13 cellular contexts compared by ENCODE assay signal in the genomic region with DNA sequence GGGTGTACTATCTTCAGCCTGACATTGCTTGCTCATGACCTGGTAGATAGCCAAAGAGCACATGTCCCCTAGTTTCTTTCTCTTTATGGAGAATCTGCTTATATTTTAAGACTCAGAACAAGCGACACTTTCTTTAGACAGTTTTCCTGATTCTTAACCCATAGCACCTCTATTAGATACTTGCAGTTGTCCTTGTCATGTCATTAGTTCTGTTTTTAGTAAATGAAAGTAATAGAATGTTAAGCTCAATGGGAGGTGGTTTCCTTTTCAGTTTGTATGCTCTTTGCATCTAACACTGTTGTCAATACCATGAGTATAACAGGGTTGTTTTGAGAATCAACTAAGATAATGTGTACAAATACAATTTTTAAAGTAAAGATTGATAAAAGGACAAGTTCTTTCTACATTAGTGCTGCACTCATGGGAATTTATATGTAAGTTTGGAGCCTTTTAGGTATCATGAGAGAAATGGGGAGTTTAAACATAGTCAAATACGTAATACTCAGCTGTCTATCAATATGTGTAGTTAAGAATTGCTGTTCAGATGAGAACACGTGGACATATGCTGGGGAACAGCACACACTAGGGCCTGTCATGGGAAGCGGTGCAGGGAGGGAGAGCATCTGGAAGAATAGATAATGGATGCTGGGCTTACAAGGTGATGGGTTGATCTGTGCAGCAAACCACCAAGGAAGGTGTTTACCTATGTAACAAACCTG.
A peak's percentile ranks its signal among the peaks of the same experiment; 100 is the strongest.
DNase-seq lines count a peak whose midpoint lies in the region; ATAC-seq and TF ChIP-seq lines count a peak whose summit lies in the region.
"Had no signal": no experiment of that assay in that cellular context is flagged by ENCODE, and none has a peak within 500 bp of the region (broad histone marks: within the 10 kb centered on the region; RNA-seq: fewer than 3 reads in every experiment).

No MANE protein-coding gene starts in this region.

- DNase-seq in GM12865 (ENCODE audit: low read depth) (peak; percentile 53), HCEC 1CT (no peak), glutamatergic neuron (no peak), left lobe of liver (ENCODE audit: low spot score) (no peak), NCI-H1694 (lab: John Stamatoyannopoulos, UW) (no peak)
- DNase-seq: activated T-cell treated with anti-CD3 and anti-CD28 coated beads, Interleukin-2, amount 50 U/mL, for 24 hours; left ventricle myocardium superior; MG63; NCI-H510A; stimulated activated naive B cell treated with anti-CD40 and anti-IgM and Interleukin-4, amounts not matched to agents 10 μg/mL and 1 μg/mL and 100 μg/mL, for 72 hours had no signal

- no peak overlapping the region for H3K27ac Mint-ChIP-seq in glutamatergic neuron (ENCODE audit: unreplicated experiment)
- H3K27ac Mint-ChIP-seq: activated T-cell treated with anti-CD3 and anti-CD28 coated beads, Interleukin-2, amount 50 U/mL, for 24 hours; stimulated activated naive B cell treated with anti-CD40 and anti-IgM and Interleukin-4, amounts not matched to agents 10 μg/mL and 1 μg/mL and 100 μg/mL, for 72 hours had no signal

- no peaks in the 10 kb centered on the region for H3K4me1 Mint-ChIP-seq in glutamatergic neuron (ENCODE audit: low read depth, unreplicated experiment)
- H3K4me1 Mint-ChIP-seq: stimulated activated naive B cell treated with anti-CD40 and anti-IgM and Interleukin-4, amounts not matched to agents 10 μg/mL and 1 μg/mL and 100 μg/mL, for 72 hours had no signal

- no peak overlapping the region for H3K4me3 ChIP-seq in GM12865 (ENCODE audit: low read depth, low read length)
- H3K4me3 ChIP-seq: MG63 had no signal

- no peak overlapping the region for H3K4me3 Mint-ChIP-seq in glutamatergic neuron (ENCODE audit: unreplicated experiment)
- H3K4me3 Mint-ChIP-seq: activated T-cell treated with anti-CD3 and anti-CD28 coated beads, Interleukin-2, amount 50 U/mL, for 24 hours; stimulated activated naive B cell treated with anti-CD40 and anti-IgM and Interleukin-4, amounts not matched to agents 10 μg/mL and 1 μg/mL and 100 μg/mL, for 72 hours had no signal

- H3K27me3 Mint-ChIP-seq in glutamatergic neuron (ENCODE audit: unreplicated experiment), result no peaks in the 10 kb centered on the region
- H3K27me3 Mint-ChIP-seq: stimulated activated naive B cell treated with anti-CD40 and anti-IgM and Interleukin-4, amounts not matched to agents 10 μg/mL and 1 μg/mL and 100 μg/mL, for 72 hours had no signal

- H3K36me3 Mint-ChIP-seq in glutamatergic neuron (ENCODE audit: unreplicated experiment), result no peaks in the 10 kb centered on the region
- H3K36me3 Mint-ChIP-seq: stimulated activated naive B cell treated with anti-CD40 and anti-IgM and Interleukin-4, amounts not matched to agents 10 μg/mL and 1 μg/mL and 100 μg/mL, for 72 hours had no signal

- no peaks in the 10 kb centered on the region for H3K9me3 Mint-ChIP-seq in glutamatergic neuron (ENCODE audit: unreplicated experiment)
- H3K9me3 Mint-ChIP-seq: activated T-cell treated with anti-CD3 and anti-CD28 coated beads, Interleukin-2, amount 50 U/mL, for 24 hours; stimulated activated naive B cell treated with anti-CD40 and anti-IgM and Interleukin-4, amounts not matched to agents 10 μg/mL and 1 μg/mL and 100 μg/mL, for 72 hours had no signal

- peak; percentile 95 for ATAC-seq in GM19328 (IDR thresholded peaks at IDR 0.05; ENCODE audit: unreplicated experiment)
- ATAC-seq in HG02610 (IDR thresholded peaks at IDR 0.05; ENCODE audit: unreplicated experiment), result peak; percentile 99
- ATAC-seq in HG03196 (IDR thresholded peaks at IDR 0.05; ENCODE audit: unreplicated experiment), result peak; percentile 99
- no peak for ATAC-seq in left lobe of liver
- ATAC-seq: left ventricle myocardium superior; stimulated activated naive B cell treated with anti-CD40 and anti-IgM and Interleukin-4, amounts not matched to agents 10 μg/mL and 1 μg/mL and 100 μg/mL, for 72 hours had no signal

- TF ChIP-seq CTCF in GM12865 (IDR thresholded peaks at IDR 0.05; ENCODE audit: insufficient read depth, low read depth, low read length, missing control alignments) (no peak), glutamatergic neuron (IDR thresholded peaks at IDR 0.05; ENCODE audit: partially characterized antibody, unreplicated experiment) (no peak)
